In genomic region chr15:49620658-49621326, GRCh38 we compare ENCODE assay signal across 8 cellular contexts. TPM values are rescaled to one million over a fixed set of nuclear protein-coding genes. Genes with fewer than 3 reads are reported as not detected.
A peak's percentile ranks its signal among the peaks of the same experiment; 100 is the strongest.
DNase-seq lines count a peak whose midpoint lies in the region; ATAC-seq and TF ChIP-seq lines count a peak whose summit lies in the region.

TSS of gene DTWD1 (plus strand) at chr15:49621048. CDS start at chr15:49625168, 4,120 bp downstream.
TSS of gene FAM227B (minus strand) at chr15:49620818. CDS start at chr15:49615171, 5,647 bp downstream.

- peak within 1 kb of the TSS; percentile 92 to 96 for H3K27ac ChIP-seq in left lung

- peak; percentile 96 for ATAC-seq in GM19351 (IDR thresholded peaks at IDR 0.05; ENCODE audit: unreplicated experiment)
- ATAC-seq in HG03520 (IDR thresholded peaks at IDR 0.05; ENCODE audit: unreplicated experiment), result peak; percentile 97
- ATAC-seq in left lung, result peak; percentile 99

- peaks cover 0 to 12% of the 10 kb centered on the region in 2 donors for H3K36me3 ChIP-seq in left lung

- no peaks in the 10 kb centered on the region for H3K27me3 ChIP-seq in left lung

- H3K27me3 Mint-ChIP-seq in activated CD4-positive, alpha-beta T cell treated with anti-CD3 and anti-CD28 coated beads, Interleukin-2, amount 10 ng/mL, durations not matched to agents 7 days and 5 days, result no peaks in the 10 kb centered on the region
- no peaks in the 10 kb centered on the region for H3K27me3 Mint-ChIP-seq in dendritic cell treated with granulocyte-macrophage colony-stimulating factor and Interleukin-4, amounts not matched to agents 40 ng/mL and 50 ng/mL, for 4 days

- H3K4me1 ChIP-seq in left lung, result peaks cover 0 to 34% of the 10 kb centered on the region in 2 donors

- peaks cover 19% of the 10 kb centered on the region for H3K9me3 Mint-ChIP-seq in activated CD4-positive, alpha-beta T cell treated with anti-CD3 and anti-CD28 coated beads, Interleukin-2, amount 10 ng/mL, durations not matched to agents 7 days and 5 days
- H3K9me3 Mint-ChIP-seq in dendritic cell treated with granulocyte-macrophage colony-stimulating factor and Interleukin-4, amounts not matched to agents 40 ng/mL and 50 ng/mL, for 4 days, result peaks cover 15% of the 10 kb centered on the region

- peaks cover 0 to 15% of the 10 kb centered on the region in 2 donors for H3K9me3 ChIP-seq in left lung

- H3K4me1 Mint-ChIP-seq in activated CD4-positive, alpha-beta T cell treated with anti-CD3 and anti-CD28 coated beads, Interleukin-2, amount 10 ng/mL, durations not matched to agents 7 days and 5 days, result peaks cover 41% of the 10 kb centered on the region
- H3K4me1 Mint-ChIP-seq in dendritic cell treated with granulocyte-macrophage colony-stimulating factor and Interleukin-4, amounts not matched to agents 40 ng/mL and 50 ng/mL, for 4 days (ENCODE audit: low read depth), result peaks cover 29% of the 10 kb centered on the region

- DNase-seq in C1 segment of cervical spinal cord (lab: John Stamatoyannopoulos, UW), result peak; percentile 69 to 96 (median 92)
- DNase-seq in NCI-H526 treated with DMSO at 0.1 percent for 48 hours (lab: John Stamatoyannopoulos, UW), result peak; percentile 97
- peak; percentile 95 for DNase-seq in activated CD4-positive, alpha-beta T cell treated with anti-CD3 and anti-CD28 coated beads, Interleukin-2, amount 10 ng/mL, durations not matched to agents 7 days and 5 days
- DNase-seq in left lung, result peak; percentile 97 to 98
- DNase-seq in stimulated activated CD4-positive, alpha-beta T cell treated with anti-CD3 and anti-CD28 coated beads, Interleukin-2, amount 100 ng/mL, for 4 hours (ENCODE audit: low read depth), result peak; percentile 93

- intact Hi-C loops in dendritic cell treated with granulocyte-macrophage colony-stimulating factor and Interleukin-4, amounts not matched to agents 40 ng/mL and 50 ng/mL, for 4 days (cut with micrococcal nuclease), result loop anchor here (2.0 to 10.0 kb wide), 5 partner anchors 386 to 810 kb away; partner anchors contain the start of genes CEP152, EID1, GALK2 and SECISBP2L
- intact Hi-C loops in left lung (cut with DNase I), result no loop called here

- peak in 1 of 2 donors; percentile 15 for TF ChIP-seq CTCF in left lung (IDR thresholded peaks at IDR 0.05)

- peak within 1 kb of the TSS; percentile 87 for H3K4me3 Mint-ChIP-seq in activated CD4-positive, alpha-beta T cell treated with anti-CD3 and anti-CD28 coated beads, Interleukin-2, amount 10 ng/mL, durations not matched to agents 7 days and 5 days
- H3K4me3 Mint-ChIP-seq in dendritic cell treated with granulocyte-macrophage colony-stimulating factor and Interleukin-4, amounts not matched to agents 40 ng/mL and 50 ng/mL, for 4 days, result peak within 1 kb of the TSS; percentile 88

- peaks cover 12% of the 10 kb centered on the region for H3K36me3 Mint-ChIP-seq in activated CD4-positive, alpha-beta T cell treated with anti-CD3 and anti-CD28 coated beads, Interleukin-2, amount 10 ng/mL, durations not matched to agents 7 days and 5 days (ENCODE audit: low read depth)
- peaks cover 23% of the 10 kb centered on the region for H3K36me3 Mint-ChIP-seq in dendritic cell treated with granulocyte-macrophage colony-stimulating factor and Interleukin-4, amounts not matched to agents 40 ng/mL and 50 ng/mL, for 4 days (ENCODE audit: low read depth)

- POLR2A ChIA-PET in activated CD4-positive, alpha-beta T cell treated with anti-CD3 and anti-CD28 coated beads, Interleukin-2, amount 10 ng/mL, durations not matched to agents 7 days and 5 days (lab: Charles Lee), result interaction anchor here (0.7 kb wide), 2 partner anchors 574 to 628 kb away, joined by 3 to 4 read pairs; partner anchors contain the start of gene SECISBP2L

- CTCF ChIA-PET in activated CD4-positive, alpha-beta T cell treated with anti-CD3 and anti-CD28 coated beads, Interleukin-2, amount 10 ng/mL, durations not matched to agents 7 days and 5 days (lab: Charles Lee), result no interaction called here

- H3K4me3 ChIP-seq in left lung, result peak within 1 kb of the TSS; percentile 61 to 70

- H3K27ac Mint-ChIP-seq in activated CD4-positive, alpha-beta T cell treated with anti-CD3 and anti-CD28 coated beads, Interleukin-2, amount 10 ng/mL, durations not matched to agents 7 days and 5 days, result peak within 1 kb of the TSS; percentile 92
- H3K27ac Mint-ChIP-seq in dendritic cell treated with granulocyte-macrophage colony-stimulating factor and Interleukin-4, amounts not matched to agents 40 ng/mL and 50 ng/mL, for 4 days, result peak within 1 kb of the TSS; percentile 94

RNA-seq across cellular contexts. Expression of gene DTWD1, which starts in this region (rescaled TPM):
- 10 to 100 TPM; 13.7 to 16.7 TPM for total RNA-seq in activated CD4-positive, alpha-beta T cell treated with anti-CD3 and anti-CD28 coated beads, Interleukin-2, amount 10 ng/mL, durations not matched to agents 7 days and 5 days
- 10 to 100 TPM; 21.5 to 27.3 TPM for total RNA-seq in left lung

RNA-seq across cellular contexts. Expression of gene FAM227B, which starts in this region (rescaled TPM):
- total RNA-seq in activated CD4-positive, alpha-beta T cell treated with anti-CD3 and anti-CD28 coated beads, Interleukin-2, amount 10 ng/mL, durations not matched to agents 7 days and 5 days, result 1 to 10 TPM; 3.0 to 3.5 TPM
- total RNA-seq in left lung, result 1 to 10 TPM; 2.3 to 2.8 TPM

Comparison
In these comparisons a context has a peak if more than half of its experiments do, and no peak if none do; other contexts are left out.
1. Peak in every context shown above with its lines: DNase-seq, ATAC-seq, H3K4me3 ChIP-seq and H3K27ac ChIP-seq.